ENCODE assay signal across 12 cellular contexts in the genomic region with DNA sequence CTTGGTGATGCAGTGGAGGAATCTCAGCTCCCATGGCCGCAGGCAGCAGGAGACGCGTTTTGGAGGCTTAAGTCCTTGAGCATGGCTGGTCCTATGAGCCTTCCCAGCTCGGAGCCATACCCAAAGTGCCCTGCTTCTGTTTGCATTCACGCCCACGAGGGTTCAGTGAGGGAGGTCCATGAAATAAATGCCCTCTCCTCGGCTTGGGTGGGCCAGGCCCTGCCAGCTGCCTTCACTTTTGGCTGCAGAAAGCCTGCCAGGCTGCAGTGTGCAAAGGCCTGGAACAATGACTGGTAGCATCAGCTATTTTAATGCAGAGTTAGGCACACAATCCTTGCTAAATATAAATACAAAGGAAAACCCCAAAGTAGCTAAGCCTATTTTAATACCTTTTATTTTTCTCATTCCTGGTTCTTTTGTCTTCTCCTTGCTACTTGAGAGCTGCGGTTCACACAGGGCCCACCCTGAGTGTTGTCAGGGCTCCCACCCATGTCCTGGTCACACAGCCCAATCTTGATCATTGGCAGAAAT. TPM values are rescaled to one million over a fixed set of nuclear protein-coding genes. Genes with fewer than 3 reads are reported as not detected.
DNase-seq lines count a peak whose midpoint lies in the region; ATAC-seq and TF ChIP-seq lines count a peak whose summit lies in the region.
"Had no signal": no experiment of that assay in that cellular context is flagged by ENCODE, and none has a peak within 500 bp of the region (broad histone marks: within the 10 kb centered on the region; RNA-seq: fewer than 3 reads in every experiment).

No MANE protein-coding gene starts in this region.

- TF ChIP-seq CTCF in OCI-LY7 (conservative IDR thresholded peaks at IDR 0.05; ENCODE audit: low read length), result no peak
- no peak for TF ChIP-seq CTCF in right atrium auricular region (IDR thresholded peaks at IDR 0.05)
- TF ChIP-seq CTCF in spleen (IDR thresholded peaks at IDR 0.05 in 8 of 11, conservative IDR thresholded peaks at IDR 0.05 in 3 of 11), result no peak

- H4K20me1 ChIP-seq in OCI-LY7 (ENCODE audit: insufficient read depth, low read length), result no peaks in the 10 kb centered on the region

- TF ChIP-seq POLR2A in spleen (IDR thresholded peaks at IDR 0.05), result no peak

- H3K4me2 ChIP-seq in OCI-LY7 (ENCODE audit: low read length), result peak overlapping the region; percentile 74

- peak overlapping the region; percentile 80 for H3K27ac ChIP-seq in OCI-LY7 (ENCODE audit: low read depth, low read length, poor library complexity, severe bottlenecking)
- H3K27ac ChIP-seq in right atrium auricular region, result peak overlapping the region; percentile 98 to 99
- H3K27ac ChIP-seq in spleen, result peak overlapping the region; percentile 95 to 99 (median 96)

- DNase-seq in NCI-H82 (lab: John Stamatoyannopoulos, UW) (peak; percentile 44), NCI-H82 treated with DMSO at 0.1 percent for 48 hours (lab: John Stamatoyannopoulos, UW; ENCODE audit: unreplicated experiment) (no peak), OCI-LY7 (ENCODE audit: low spot score) (no peak), right atrium auricular region (ENCODE audit: low spot score) (no peak), spleen (peak; percentile 13), T-helper 9 cell (no peak)
- DNase-seq in stimulated activated CD4-positive, alpha-beta T cell treated with anti-CD3 and anti-CD28 coated beads, Interleukin-12 subunit alpha, Interleukin-12 subunit beta, amount 100 ng/mL, for 4 hours, result no peak
- DNase-seq: activated CD4-positive, CD25-positive, alpha-beta regulatory T cell treated with anti-CD3 and anti-CD28 coated beads, Interleukin-2, amount 50 U/mL, for 72 hours; cortex of kidney; foreskin fibroblast; Kasumi-1 had no signal

- POLR2A ChIA-PET in OCI-LY7 (lab: Charles Lee), result interaction anchor here (0.5 to 2.3 kb wide), 18 partner anchors 7 to 1451 kb away, joined by 3 to 14 read pairs (median 4); a partner anchor contains a TSS

- no peak for ATAC-seq in GM18873 (IDR thresholded peaks at IDR 0.05; ENCODE audit: low FRiP score, unreplicated experiment)

- H3K79me2 ChIP-seq in OCI-LY7 (ENCODE audit: insufficient read depth, low read depth, low read length), result no peaks in the 10 kb centered on the region

- peak overlapping the region; percentile 1; the same call in 1 of the 2 replicates for H2AFZ ChIP-seq in OCI-LY7 (ENCODE audit: low read length)

- H3K36me3 ChIP-seq in OCI-LY7 (ENCODE audit: insufficient read depth, low read length), result no peaks in the 10 kb centered on the region
- H3K36me3 ChIP-seq in right atrium auricular region, result no peaks in the 10 kb centered on the region
- no peaks in the 10 kb centered on the region for H3K36me3 ChIP-seq in spleen

- BruUV-seq in OCI-LY7 (replicated peaks; lab: Mats Ljungman, UMichigan), result no TSS peak

- intact Hi-C loops in OCI-LY7 (cut with micrococcal nuclease; ENCODE audit: unreplicated experiment), result loop anchor here (1.0 kb wide), 1 partner anchor 9 kb away; no protein-coding TSS in a partner anchor
- intact Hi-C loops in spleen (cut with DNase I; ENCODE audit: low total_unique reads), result no loop called here

- H3K9me3 ChIP-seq in OCI-LY7 (ENCODE audit: low read length), result no peaks in the 10 kb centered on the region
- no peaks in the 10 kb centered on the region for H3K9me3 ChIP-seq in right atrium auricular region
- no peaks in the 10 kb centered on the region for H3K9me3 ChIP-seq in spleen

- H3K4me1 ChIP-seq in OCI-LY7 (ENCODE audit: insufficient read depth, low read length, poor library complexity, severe bottlenecking) (peaks cover 46% of the 10 kb centered on the region), right atrium auricular region (peaks cover 0 to 28% of the 10 kb centered on the region in 2 donors), spleen (peaks cover 17 to 58% (median 35%) of the 10 kb centered on the region in 6 donors)

- H3K9me2 ChIP-seq in OCI-LY7 (ENCODE audit: insufficient read depth, low read length), result no peaks in the 10 kb centered on the region

- H3K4me3 ChIP-seq in OCI-LY7 (ENCODE audit: low read depth, low read length, poor library complexity, severe bottlenecking), result peak overlapping the region; percentile 73
- no peak overlapping the region for H3K4me3 ChIP-seq in right atrium auricular region
- no peak overlapping the region for H3K4me3 ChIP-seq in spleen

- CTCF ChIA-PET in OCI-LY7 (lab: Charles Lee; ENCODE audit: unreplicated experiment), result interaction anchor here (1.7 to 1.8 kb wide), 2 partner anchors 14 to 47 kb away, joined by 9 read pairs; no protein-coding TSS in a partner anchor

- 66 to 83% (median 79%) methylated on average over 8 of the region's 8 CpGs for WGBS in spleen, 5 donors

- H3K27me3 ChIP-seq in right atrium auricular region, result no peaks in the 10 kb centered on the region
- no peaks in the 10 kb centered on the region for H3K27me3 ChIP-seq in spleen (replicated peaks in 1 of 7)

RNA-seq across cellular contexts. Expression of a gene that starts 49.4 kb away (rescaled TPM):
- 365 and 416 TPM in 2 replicates for total RNA-seq in OCI-LY7 (2014; rRNA removed; shearing (Covaris generic))
- total RNA-seq in OCI-LY7 (2022) (661 and 742 TPM in 2 replicates), right atrium auricular region (100 to 1,000 TPM; 244 to 279 TPM), spleen (100 to 1,000 TPM; 362 to 685 (median 490) TPM)
- polyA plus RNA-seq in spleen, result 1,000 to 10,000 TPM in 1 of 3 donors, 100 to 1,000 TPM in 2; 837 to 1,089 (median 864) TPM

Comparison
In these comparisons a context has a peak if more than half of its experiments do, and no peak if none do; other contexts are left out.
1. DNase-seq: peak in NCI-H82 (single experiment) and spleen (single experiment); none in NCI-H82 treated with DMSO at 0.1 percent for 48 hours (single experiment), OCI-LY7 (single experiment), right atrium auricular region (single experiment), stimulated activated CD4-positive, alpha-beta T cell treated with anti-CD3 and anti-CD28 coated beads, Interleukin-12 subunit alpha, Interleukin-12 subunit beta, amount 100 ng/mL, for 4 hours (single experiment) and T-helper 9 cell (single experiment).
2. Peak in every context shown above with its lines, with median percentiles within 50 percentile points of each other: H3K27ac ChIP-seq.